26 cellular contexts compared by ENCODE assay signal in genomic region chr17:17069849-17070248, GRCh38.
"Had no signal": no experiment of that assay in that cellular context is flagged by ENCODE, and none has a peak within 500 bp of the region (broad histone marks: within the 10 kb centered on the region; RNA-seq: fewer than 3 reads in every experiment).

No MANE protein-coding gene starts in this region.

- H3K9me3 Mint-ChIP-seq: dendritic cell treated with granulocyte-macrophage colony-stimulating factor and Interleukin-4, amounts not matched to agents 40 ng/mL and 50 ng/mL, for 4 days; neural crest cell had no signal

- H3K27me3 ChIP-seq: heart left ventricle, pancreas, sigmoid colon, transverse colon had no signal

- H3K9me3 ChIP-seq: pancreas, psoas muscle, sigmoid colon, transverse colon had no signal

- H3K36me3 ChIP-seq: pancreas, sigmoid colon, transverse colon had no signal

- H3K4me3 Mint-ChIP-seq: dendritic cell treated with granulocyte-macrophage colony-stimulating factor and Interleukin-4, amounts not matched to agents 40 ng/mL and 50 ng/mL, for 4 days; immature natural killer cell; naive thymus-derived CD4-positive, alpha-beta T cell; neural crest cell; stimulated activated memory B cell treated with anti-CD40 and anti-IgM and Interleukin-4, amounts not matched to agents 10 μg/mL and 1 μg/mL and 100 μg/mL, for 72 hours had no signal

- H3K27me3 Mint-ChIP-seq: dendritic cell treated with granulocyte-macrophage colony-stimulating factor and Interleukin-4, amounts not matched to agents 40 ng/mL and 50 ng/mL, for 4 days; naive thymus-derived CD4-positive, alpha-beta T cell; stimulated activated memory B cell treated with anti-CD40 and anti-IgM and Interleukin-4, amounts not matched to agents 10 μg/mL and 1 μg/mL and 100 μg/mL, for 72 hours had no signal

- H3K27ac ChIP-seq: heart left ventricle, pancreas, psoas muscle, sigmoid colon had no signal

- DNase-seq: activated CD4-positive, alpha-beta T cell treated with anti-CD3 and anti-CD28 coated beads for 4 hours; activated CD4-positive, alpha-beta T cell treated with anti-CD3 and anti-CD28 coated beads, Interleukin-2, amount 50 U/mL, for 4 hours; activated gamma-delta T cell treated with Interleukin-2 at 50 U/mL for 16 hours; activated naive CD4-positive, alpha-beta T cell treated with anti-CD3 and anti-CD28 coated beads, Interleukin-2, amount 50 U/mL, for 16 hours; amygdala; central memory CD4-positive, alpha-beta T cell; effector CD4-positive, alpha-beta T cell; foreskin fibroblast; heart left ventricle; hypothalamus; immature natural killer cell; kidney; left colon; midbrain; naive thymus-derived CD4-positive, alpha-beta T cell; nucleus accumbens; pancreas; psoas muscle; sigmoid colon; small intestine; stimulated activated CD4-positive, alpha-beta T cell treated with anti-CD3 and anti-CD28 coated beads, Interleukin-4, amount 100 ng/mL, for 24 hours; transverse colon had no signal

- H3K27ac Mint-ChIP-seq: dendritic cell treated with granulocyte-macrophage colony-stimulating factor and Interleukin-4, amounts not matched to agents 40 ng/mL and 50 ng/mL, for 4 days; stimulated activated memory B cell treated with anti-CD40 and anti-IgM and Interleukin-4, amounts not matched to agents 10 μg/mL and 1 μg/mL and 100 μg/mL, for 72 hours had no signal

- H3K4me3 ChIP-seq: heart left ventricle, pancreas, psoas muscle, sigmoid colon, transverse colon had no signal

- ATAC-seq: esophagus mucosa; heart left ventricle; left colon; naive thymus-derived CD4-positive, alpha-beta T cell; pancreas; psoas muscle; stimulated activated memory B cell treated with anti-CD40 and anti-IgM and Interleukin-4, amounts not matched to agents 10 μg/mL and 1 μg/mL and 100 μg/mL, for 72 hours had no signal
